ENCODE assay signal across 22 cellular contexts in genomic region chr4:2154215-2154614, GRCh38.
"Had no signal": no experiment of that assay in that cellular context is flagged by ENCODE, and none has a peak within 500 bp of the region (broad histone marks: within the 10 kb centered on the region; RNA-seq: fewer than 3 reads in every experiment).

No MANE protein-coding gene starts in this region.

- H3K4me3 ChIP-seq: MG63 had no signal

- FAIRE-seq: HTR-8/SVneo had no signal

- H3K27me3 ChIP-seq: MG63 had no signal

- H3K9ac ChIP-seq: SK-N-SH had no signal

- H3K36me3 ChIP-seq: MG63 had no signal

- ATAC-seq: Panc1 had no signal

- H3K4me2 ChIP-seq: SK-N-SH had no signal

- H3K27ac ChIP-seq: HL-60, RWPE1 had no signal

- DNase-seq: KBM-7, MG63, NCI-H1092, NCI-H1105 treated with DMSO at 0.1 percent for 48 hours, NCI-H1417 treated with DMSO at 0.1 percent for 48 hours, NCI-H146, NCI-H1694 treated with DMSO at 0.1 percent for 48 hours, NCI-H1930, NCI-H2081, NCI-H2171, NCI-H226, NCI-H446, NCI-H510A, NCI-H524 treated with DMSO at 0.1 percent for 48 hours, NCI-H69, NCI-H774, SHP77, SK-N-SH had no signal
